In the genomic region with DNA sequence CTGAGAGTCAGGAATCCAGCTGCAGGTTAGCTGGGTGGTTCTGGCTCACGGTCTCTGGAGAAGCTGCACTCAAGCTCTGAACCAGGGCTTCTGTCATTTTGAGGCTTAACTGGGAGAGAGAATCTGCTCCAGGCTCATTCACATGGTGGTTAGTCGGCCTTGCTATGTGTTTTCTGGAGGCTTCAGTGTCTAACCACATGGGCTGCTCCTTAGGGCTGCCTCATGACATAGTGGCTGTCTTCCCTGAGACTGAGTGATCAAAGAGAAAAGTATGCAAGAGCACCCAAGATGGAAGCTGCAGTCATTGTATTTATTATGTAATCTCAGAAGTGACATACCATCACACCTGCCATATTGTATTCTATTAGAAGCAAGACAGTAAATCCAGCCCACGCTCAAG, we compare ENCODE assay signal across 2 cellular contexts.
TF ChIP-seq lines count a peak whose summit lies in the region.

No MANE protein-coding gene starts in this region.

TF ChIP-seq in SK-N-SH, 30 proteins besides CTCF, POLR2A, EP300 and RAD21 (continued from another document):
- TF ChIP-seq, protein P1, sequence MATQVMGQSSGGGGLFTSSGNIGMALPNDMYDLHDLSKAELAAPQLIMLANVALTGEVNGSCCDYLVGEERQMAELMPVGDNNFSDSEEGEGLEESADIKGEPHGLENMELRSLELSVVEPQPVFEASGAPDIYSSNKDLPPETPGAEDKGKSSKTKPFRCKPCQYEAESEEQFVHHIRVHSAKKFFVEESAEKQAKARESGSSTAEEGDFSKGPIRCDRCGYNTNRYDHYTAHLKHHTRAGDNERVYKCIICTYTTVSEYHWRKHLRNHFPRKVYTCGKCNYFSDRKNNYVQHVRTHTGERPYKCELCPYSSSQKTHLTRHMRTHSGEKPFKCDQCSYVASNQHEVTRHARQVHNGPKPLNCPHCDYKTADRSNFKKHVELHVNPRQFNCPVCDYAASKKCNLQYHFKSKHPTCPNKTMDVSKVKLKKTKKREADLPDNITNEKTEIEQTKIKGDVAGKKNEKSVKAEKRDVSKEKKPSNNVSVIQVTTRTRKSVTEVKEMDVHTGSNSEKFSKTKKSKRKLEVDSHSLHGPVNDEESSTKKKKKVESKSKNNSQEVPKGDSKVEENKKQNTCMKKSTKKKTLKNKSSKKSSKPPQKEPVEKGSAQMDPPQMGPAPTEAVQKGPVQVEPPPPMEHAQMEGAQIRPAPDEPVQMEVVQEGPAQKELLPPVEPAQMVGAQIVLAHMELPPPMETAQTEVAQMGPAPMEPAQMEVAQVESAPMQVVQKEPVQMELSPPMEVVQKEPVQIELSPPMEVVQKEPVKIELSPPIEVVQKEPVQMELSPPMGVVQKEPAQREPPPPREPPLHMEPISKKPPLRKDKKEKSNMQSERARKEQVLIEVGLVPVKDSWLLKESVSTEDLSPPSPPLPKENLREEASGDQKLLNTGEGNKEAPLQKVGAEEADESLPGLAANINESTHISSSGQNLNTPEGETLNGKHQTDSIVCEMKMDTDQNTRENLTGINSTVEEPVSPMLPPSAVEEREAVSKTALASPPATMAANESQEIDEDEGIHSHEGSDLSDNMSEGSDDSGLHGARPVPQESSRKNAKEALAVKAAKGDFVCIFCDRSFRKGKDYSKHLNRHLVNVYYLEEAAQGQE (IDR thresholded peaks at IDR 0.05; ENCODE audit: low read depth, low read length): no peak
- TF ChIP-seq CHD2 (IDR thresholded peaks at IDR 0.05; ENCODE audit: low read length, partially characterized antibody) (no peak), JUND (IDR thresholded peaks at IDR 0.05) (no peak), SIN3A (IDR thresholded peaks at IDR 0.05; ENCODE audit: borderline replicate concordance, low read depth, low read length) (no peak), FOSL2 (IDR thresholded peaks at IDR 0.05; ENCODE audit: borderline replicate concordance, low read depth) (no peak), FOXJ3 (CRISPR knock-in tag; IDR thresholded peaks at IDR 0.05) (no peak), RCOR1 (IDR thresholded peaks at IDR 0.05; ENCODE audit: low read length) (no peak), TEAD4 (IDR thresholded peaks at IDR 0.05; ENCODE audit: borderline replicate concordance, insufficient read depth) (no peak), SMC3 (IDR thresholded peaks at IDR 0.05; ENCODE audit: low read depth, low read length) (no peak), GATA2 (CRISPR knock-in tag; IDR thresholded peaks at IDR 0.05) (no peak)
- TF ChIP-seq, protein P2, sequence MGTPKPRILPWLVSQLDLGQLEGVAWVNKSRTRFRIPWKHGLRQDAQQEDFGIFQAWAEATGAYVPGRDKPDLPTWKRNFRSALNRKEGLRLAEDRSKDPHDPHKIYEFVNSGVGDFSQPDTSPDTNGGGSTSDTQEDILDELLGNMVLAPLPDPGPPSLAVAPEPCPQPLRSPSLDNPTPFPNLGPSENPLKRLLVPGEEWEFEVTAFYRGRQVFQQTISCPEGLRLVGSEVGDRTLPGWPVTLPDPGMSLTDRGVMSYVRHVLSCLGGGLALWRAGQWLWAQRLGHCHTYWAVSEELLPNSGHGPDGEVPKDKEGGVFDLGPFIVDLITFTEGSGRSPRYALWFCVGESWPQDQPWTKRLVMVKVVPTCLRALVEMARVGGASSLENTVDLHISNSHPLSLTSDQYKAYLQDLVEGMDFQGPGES (IDR thresholded peaks at IDR 0.05; ENCODE audit: low read depth, low read length): no peak
- TF ChIP-seq, protein P3, sequence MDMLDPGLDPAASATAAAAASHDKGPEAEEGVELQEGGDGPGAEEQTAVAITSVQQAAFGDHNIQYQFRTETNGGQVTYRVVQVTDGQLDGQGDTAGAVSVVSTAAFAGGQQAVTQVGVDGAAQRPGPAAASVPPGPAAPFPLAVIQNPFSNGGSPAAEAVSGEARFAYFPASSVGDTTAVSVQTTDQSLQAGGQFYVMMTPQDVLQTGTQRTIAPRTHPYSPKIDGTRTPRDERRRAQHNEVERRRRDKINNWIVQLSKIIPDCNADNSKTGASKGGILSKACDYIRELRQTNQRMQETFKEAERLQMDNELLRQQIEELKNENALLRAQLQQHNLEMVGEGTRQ (IDR thresholded peaks at IDR 0.05; ENCODE audit: borderline replicate concordance, low read depth, low read length): no peak
- TF ChIP-seq, protein P4, sequence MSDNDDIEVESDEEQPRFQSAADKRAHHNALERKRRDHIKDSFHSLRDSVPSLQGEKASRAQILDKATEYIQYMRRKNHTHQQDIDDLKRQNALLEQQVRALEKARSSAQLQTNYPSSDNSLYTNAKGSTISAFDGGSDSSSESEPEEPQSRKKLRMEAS (IDR thresholded peaks at IDR 0.05; ENCODE audit: low read depth): no peak

TF ChIP-seq in SK-N-SH treated with all-trans-retinoic acid at 6 μM for 48 hours, 23 proteins besides CTCF, POLR2A, EP300 and RAD21 (continued from another document):
- TF ChIP-seq, protein P5, sequence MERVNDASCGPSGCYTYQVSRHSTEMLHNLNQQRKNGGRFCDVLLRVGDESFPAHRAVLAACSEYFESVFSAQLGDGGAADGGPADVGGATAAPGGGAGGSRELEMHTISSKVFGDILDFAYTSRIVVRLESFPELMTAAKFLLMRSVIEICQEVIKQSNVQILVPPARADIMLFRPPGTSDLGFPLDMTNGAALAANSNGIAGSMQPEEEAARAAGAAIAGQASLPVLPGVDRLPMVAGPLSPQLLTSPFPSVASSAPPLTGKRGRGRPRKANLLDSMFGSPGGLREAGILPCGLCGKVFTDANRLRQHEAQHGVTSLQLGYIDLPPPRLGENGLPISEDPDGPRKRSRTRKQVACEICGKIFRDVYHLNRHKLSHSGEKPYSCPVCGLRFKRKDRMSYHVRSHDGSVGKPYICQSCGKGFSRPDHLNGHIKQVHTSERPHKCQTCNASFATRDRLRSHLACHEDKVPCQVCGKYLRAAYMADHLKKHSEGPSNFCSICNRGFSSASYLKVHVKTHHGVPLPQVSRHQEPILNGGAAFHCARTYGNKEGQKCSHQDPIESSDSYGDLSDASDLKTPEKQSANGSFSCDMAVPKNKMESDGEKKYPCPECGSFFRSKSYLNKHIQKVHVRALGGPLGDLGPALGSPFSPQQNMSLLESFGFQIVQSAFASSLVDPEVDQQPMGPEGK (CRISPR knock-in tag; IDR thresholded peaks at IDR 0.05; ENCODE audit: borderline replicate concordance): no peak
- no peak for TF ChIP-seq ZC3H10 (CRISPR knock-in tag; IDR thresholded peaks at IDR 0.05)
- no peak for TF ChIP-seq CSDC2 (CRISPR knock-in tag; IDR thresholded peaks at IDR 0.05)
- TF ChIP-seq, protein P6, sequence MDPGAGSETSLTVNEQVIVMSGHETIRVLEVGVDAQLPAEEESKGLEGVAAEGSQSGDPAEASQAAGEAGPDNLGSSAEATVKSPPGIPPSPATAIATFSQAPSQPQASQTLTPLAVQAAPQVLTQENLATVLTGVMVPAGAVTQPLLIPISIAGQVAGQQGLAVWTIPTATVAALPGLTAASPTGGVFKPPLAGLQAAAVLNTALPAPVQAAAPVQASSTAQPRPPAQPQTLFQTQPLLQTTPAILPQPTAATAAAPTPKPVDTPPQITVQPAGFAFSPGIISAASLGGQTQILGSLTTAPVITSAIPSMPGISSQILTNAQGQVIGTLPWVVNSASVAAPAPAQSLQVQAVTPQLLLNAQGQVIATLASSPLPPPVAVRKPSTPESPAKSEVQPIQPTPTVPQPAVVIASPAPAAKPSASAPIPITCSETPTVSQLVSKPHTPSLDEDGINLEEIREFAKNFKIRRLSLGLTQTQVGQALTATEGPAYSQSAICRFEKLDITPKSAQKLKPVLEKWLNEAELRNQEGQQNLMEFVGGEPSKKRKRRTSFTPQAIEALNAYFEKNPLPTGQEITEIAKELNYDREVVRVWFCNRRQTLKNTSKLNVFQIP (CRISPR knock-in tag; IDR thresholded peaks at IDR 0.05; ENCODE audit: borderline replicate concordance, low read depth): no peak
- no peak for TF ChIP-seq RARB (CRISPR knock-in tag; IDR thresholded peaks at IDR 0.05)
- TF ChIP-seq BACH2 (CRISPR knock-in tag; IDR thresholded peaks at IDR 0.05; ENCODE audit: borderline replicate concordance): no peak
TF ChIP-seq in SK-N-SH treated with all-trans-retinoic acid at 6 μM for 48 hours: peak in this region for 0.
